ENCODE assay signal across 14 cellular contexts in genomic region chr1:217331698-217332097, GRCh38.
"Had no signal": no experiment of that assay in that cellular context is flagged by ENCODE, and none has a peak within 500 bp of the region (broad histone marks: within the 10 kb centered on the region; RNA-seq: fewer than 3 reads in every experiment).

No MANE protein-coding gene starts in this region.

- ATAC-seq: left colon; naive thymus-derived CD8-positive, alpha-beta T cell had no signal

- H3K4me3 ChIP-seq: esophagus squamous epithelium, hepatocyte, sigmoid colon, skin epidermis, stomach, thoracic aorta, transverse colon had no signal

- FAIRE-seq: endometrium, kidney had no signal

- H3K36me3 ChIP-seq: esophagus squamous epithelium, sigmoid colon, stomach, thoracic aorta, transverse colon had no signal

- H3K36me3 Mint-ChIP-seq: naive thymus-derived CD8-positive, alpha-beta T cell had no signal

- H3K4me2 ChIP-seq: hepatocyte had no signal

- H3K27ac ChIP-seq: hepatocyte, skin epidermis, stomach, thoracic aorta, transverse colon had no signal

- H3K4me1 Mint-ChIP-seq: naive thymus-derived CD8-positive, alpha-beta T cell had no signal

- DNase-seq: effector memory CD4-positive, alpha-beta T cell; esophagus squamous epithelium; kidney; left colon; mesendoderm; naive thymus-derived CD8-positive, alpha-beta T cell; sigmoid colon; stimulated activated naive CD4-positive, alpha-beta T cell; transverse colon had no signal

- H3K4me1 ChIP-seq: transverse colon had no signal

- H3K9me3 ChIP-seq: esophagus squamous epithelium, sigmoid colon, thoracic aorta, transverse colon had no signal

- H3K79me2 ChIP-seq: hepatocyte had no signal

- H3K4me3 Mint-ChIP-seq: naive thymus-derived CD8-positive, alpha-beta T cell had no signal

- H2AFZ ChIP-seq: hepatocyte had no signal

- H3K27ac Mint-ChIP-seq: naive thymus-derived CD8-positive, alpha-beta T cell had no signal

- H3K27me3 ChIP-seq: esophagus squamous epithelium, hepatocyte, sigmoid colon, stomach, transverse colon had no signal
